In the genomic region with DNA sequence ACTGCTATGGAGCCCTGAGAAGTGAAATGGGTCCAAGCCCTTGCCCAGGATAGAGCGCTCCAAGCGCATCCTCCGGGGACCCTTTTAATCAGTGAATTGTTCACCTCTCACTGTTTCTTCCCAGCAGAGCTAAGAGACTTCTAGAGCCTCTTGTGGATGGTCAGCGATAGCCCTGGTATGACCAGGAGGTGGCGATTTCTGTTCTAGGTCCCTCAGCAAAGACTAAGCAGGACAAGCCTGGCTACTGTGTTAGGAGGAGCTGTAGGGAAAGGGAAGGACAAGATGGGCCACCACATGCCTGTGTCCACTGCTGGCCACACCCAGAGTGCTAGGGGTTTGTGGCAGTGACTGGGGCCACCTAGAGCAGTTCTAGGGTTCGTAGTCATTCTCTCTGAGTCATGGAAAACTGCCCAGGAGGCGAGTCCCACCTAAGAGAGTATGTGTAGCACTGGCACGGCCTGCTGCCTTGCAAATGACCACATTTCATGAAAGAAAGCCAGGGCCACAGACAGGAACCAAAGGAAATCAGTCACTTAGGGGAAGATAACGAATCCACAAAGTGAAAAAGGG, we compare ENCODE assay signal across 24 cellular contexts.
DNase-seq lines count a peak whose midpoint lies in the region; ATAC-seq and TF ChIP-seq lines count a peak whose summit lies in the region.
"Had no signal": no experiment of that assay in that cellular context is flagged by ENCODE, and none has a peak within 500 bp of the region (broad histone marks: within the 10 kb centered on the region; RNA-seq: fewer than 3 reads in every experiment).

No MANE protein-coding gene starts in this region.

- no peak overlapping the region for H3K4me3 ChIP-seq in choroid plexus epithelial cell (ENCODE audit: low read depth, low read length)
- H3K4me3 ChIP-seq in mucosa of descending colon, result no peak overlapping the region
- H3K4me3 ChIP-seq: dorsolateral prefrontal cortex, prostate gland, skin epidermis had no signal

- no peaks in the 10 kb centered on the region for H3K4me1 ChIP-seq in mucosa of descending colon (ENCODE audit: low read depth)
- H3K4me1 ChIP-seq: prostate gland had no signal

- intact Hi-C loops in mucosa of descending colon (cut with DNase I, micrococcal nuclease), result no loop called here

- H3K36me3 ChIP-seq in mucosa of descending colon (ENCODE audit: low read depth), result no peaks in the 10 kb centered on the region
- H3K36me3 ChIP-seq: prostate gland had no signal

- TF ChIP-seq CTCF in choroid plexus epithelial cell (conservative IDR thresholded peaks at IDR 0.05; ENCODE audit: low read depth, low read length) (peak; percentile 20), mucosa of descending colon (IDR thresholded peaks at IDR 0.05) (no peak)

- peak; percentile 19 for ATAC-seq in mucosa of descending colon
- ATAC-seq in GM18870 (IDR thresholded peaks at IDR 0.05; ENCODE audit: unreplicated experiment), result no peak
- ATAC-seq: activated CD4-positive, alpha-beta T cell treated with anti-CD3 and anti-CD28 coated beads for 36 hours; activated T-cell treated with anti-CD3 and anti-CD28 coated beads, Interleukin-2, amount 50 U/mL, for 72 hours; stimulated activated memory B cell treated with anti-CD40 and anti-IgM and Interleukin-4, amounts not matched to agents 10 μg/mL and 1 μg/mL and 100 μg/mL, for 72 hours had no signal

- in situ Hi-C loops in Caki2 (cut with HindIII; ENCODE audit: low pct_unique_long_range_greater_than_20kb, low sequenced_read_pairs), result no loop called here

- DNase-seq in Caki2 (ENCODE audit: low read depth) (peak; percentile 22), LoVo (ENCODE audit: low spot score) (peak; percentile 32), choroid plexus epithelial cell (ENCODE audit: low read depth) (no peak), mucosa of descending colon (no peak), NCI-H2029 (lab: John Stamatoyannopoulos, UW) (no peak), NCI-H2171 (lab: John Stamatoyannopoulos, UW) (no peak), NCI-H187 (lab: John Stamatoyannopoulos, UW) (no peak)
- DNase-seq: activated CD4-positive, alpha-beta T cell treated with anti-CD3 and anti-CD28 coated beads for 36 hours; activated naive CD4-positive, alpha-beta T cell treated with anti-CD3 and anti-CD28 coated beads, Interleukin-2, amount 50 U/mL, for 16 hours; activated T-cell treated with anti-CD3 and anti-CD28 coated beads, Interleukin-2, amount 50 U/mL, for 72 hours; caudate nucleus; dorsolateral prefrontal cortex; foreskin fibroblast; GDM1; immature natural killer cell; IMR-90; NCI-H1694; NCI-H82; stimulated activated CD4-positive, alpha-beta T cell treated with anti-CD3 and anti-CD28 coated beads, Interleukin-1b, Interleukin-23, amount 100 ng/mL, for 48 hours; T-helper 1 cell had no signal

- H3K9me3 ChIP-seq in mucosa of descending colon, result no peaks in the 10 kb centered on the region
- H3K9me3 ChIP-seq: prostate gland had no signal

Comparison
In these comparisons a context has a peak if more than half of its experiments do, and no peak if none do; other contexts are left out.
1. DNase-seq: peak in Caki2 (single experiment) and LoVo (single experiment); none in choroid plexus epithelial cell (single experiment), mucosa of descending colon (0 of 3), NCI-H2029 (single experiment), NCI-H2171 (single experiment) and NCI-H187 (0 of 2).